27 cellular contexts compared by ENCODE assay signal in the genomic region with DNA sequence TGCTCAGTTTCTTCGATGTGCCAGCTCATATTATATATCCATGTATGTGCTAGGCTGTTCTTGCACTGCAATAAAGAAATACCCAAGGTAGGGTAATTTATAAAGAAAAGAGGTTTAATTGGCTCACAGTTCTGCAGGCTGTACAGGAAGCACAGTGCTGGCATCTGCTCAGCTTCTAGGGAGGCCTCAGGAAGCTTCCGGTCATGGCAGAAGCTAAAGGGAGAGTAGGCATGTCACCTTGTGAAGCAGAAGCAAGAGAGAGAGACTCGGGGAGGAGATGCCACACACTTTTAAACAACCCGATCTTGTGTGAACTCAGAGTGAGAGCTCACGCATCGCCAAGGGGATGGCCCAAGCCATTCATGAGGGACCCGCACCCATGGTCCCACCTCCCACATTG.
"Had no signal": no experiment of that assay in that cellular context is flagged by ENCODE, and none has a peak within 500 bp of the region (broad histone marks: within the 10 kb centered on the region; RNA-seq: fewer than 3 reads in every experiment).

No MANE protein-coding gene starts in this region.

- ATAC-seq: stimulated activated effector memory CD8-positive, alpha-beta T cell treated with anti-CD3 and anti-CD28 coated beads, Interleukin-12 subunit alpha, Interleukin-12 subunit beta, amount 100 ng/mL, for 72 hours; stimulated activated memory B cell treated with anti-CD40 and anti-IgM and Interleukin-4, amounts not matched to agents 10 μg/mL and 1 μg/mL and 100 μg/mL, for 72 hours; stimulated activated naive B cell treated with anti-CD40 and anti-IgM and Interleukin-4, amounts not matched to agents 10 μg/mL and 1 μg/mL and 100 μg/mL, for 72 hours; stimulated activated naive CD8-positive, alpha-beta T cell treated with anti-CD3 and anti-CD28 coated beads, Interleukin-15, amount 100 ng/mL, for 72 hours; stimulated activated naive CD8-positive, alpha-beta T cell treated with anti-CD3 and anti-CD28 coated beads, Interleukin-15, Interleukin-2, amounts not matched to agents 100 U/mL and 50 U/mL, for 24 hours; upper lobe of right lung had no signal

- H3K4me3 ChIP-seq: stomach, suprapubic skin, testis, thoracic aorta, thyroid gland, tibial artery, tibial nerve, transverse colon, upper lobe of left lung, upper lobe of right lung, uterus, vagina had no signal

- H3K9me3 ChIP-seq: suprapubic skin, testis, thoracic aorta, thyroid gland, tibial artery, upper lobe of right lung, uterus, vagina had no signal

- FAIRE-seq: urothelium cell line had no signal

- DNase-seq: stimulated activated CD4-positive, alpha-beta T cell treated with anti-CD3 and anti-CD28 coated beads, Interleukin-2, amount 100 ng/mL, for 48 hours; stimulated activated CD4-positive, alpha-beta T cell treated with anti-CD3 and anti-CD28 coated beads, Interleukin-4, amount 100 ng/mL, for 1 hour; stimulated activated CD4-positive, alpha-beta T cell treated with anti-CD3 and anti-CD28 coated beads, Interleukin-4, amount 100 ng/mL, for 24 hours; stimulated activated CD4-positive, alpha-beta T cell treated with anti-CD3 and anti-CD28 coated beads, Interleukin-4, amount 100 ng/mL, for 4 hours; stimulated activated CD8-positive, alpha-beta memory T cell treated with anti-CD3 and anti-CD28 coated beads, Interleukin-4, amount 100 ng/mL, for 48 hours; stimulated activated naive B cell treated with anti-CD40 and anti-IgM and Interleukin-4, amounts not matched to agents 10 μg/mL and 1 μg/mL and 100 μg/mL, for 72 hours; stimulated activated naive CD4-positive, alpha-beta T cell; stimulated activated naive CD4-positive, alpha-beta T cell treated with Interleukin-2 at 50 U/mL for 16 hours; stimulated activated naive CD8-positive, alpha-beta T cell treated with anti-CD3 and anti-CD28 coated beads, Interleukin-15, amount 100 ng/mL, for 72 hours; stimulated activated naive CD8-positive, alpha-beta T cell treated with anti-CD3 and anti-CD28 coated beads, Interleukin-15, Interleukin-2, amounts not matched to agents 100 U/mL and 50 U/mL, for 24 hours; stomach; substantia nigra; testis; thyroid gland; tibial artery; transverse colon; trophoblast cell; upper lobe of left lung; upper lobe of right lung; uterus had no signal

- H3K4me1 ChIP-seq: suprapubic skin, testis, thyroid gland, tibial artery, upper lobe of right lung, uterus, vagina had no signal

- H3K27ac ChIP-seq: stomach, suprapubic skin, testis, thoracic aorta, thyroid gland, tibial artery, tibial nerve, transverse colon, upper lobe of left lung, upper lobe of right lung, uterus, vagina had no signal

- H3K27me3 ChIP-seq: stomach, suprapubic skin, testis, thyroid gland, tibial artery, tibial nerve, transverse colon, upper lobe of left lung, upper lobe of right lung, uterus, vagina had no signal

- H3K36me3 ChIP-seq: stomach, suprapubic skin, thoracic aorta, thyroid gland, tibial artery, tibial nerve, transverse colon, upper lobe of left lung, upper lobe of right lung, uterus, vagina had no signal
